8 cellular contexts compared by ENCODE assay signal in genomic region chr16:15072291-15072769, GRCh38. TPM values are rescaled to one million over a fixed set of nuclear protein-coding genes. Genes with fewer than 3 reads are reported as not detected.
A peak's percentile ranks its signal among the peaks of the same experiment; 100 is the strongest.
DNase-seq lines count a peak whose midpoint lies in the region; ATAC-seq, FAIRE-seq and TF ChIP-seq lines count a peak whose summit lies in the region.
"Not testable (repeated sequence)": the region's sequence is repeated elsewhere in the genome, so short reads cannot be mapped to it uniquely, and the experiment has no call there.

No MANE protein-coding gene starts in this region.

- H3K18ac ChIP-seq in IMR-90 (ENCODE audit: low read depth, low read length) = not testable (repeated sequence)

- H2AFZ ChIP-seq in IMR-90 (replicated peaks; ENCODE audit: low read length, poor library complexity); K562 (ENCODE audit: low read depth, low read length): not testable (repeated sequence)

- not testable (repeated sequence) for TF ChIP-seq POLR2A in IMR-90 (IDR thresholded peaks at IDR 0.05; ENCODE audit: low read depth, low read length); K562 (conservative IDR thresholded peaks at IDR 0.05)

- TF ChIP-seq CTCF in Calu3 (IDR thresholded peaks at IDR 0.05; ENCODE audit: unreplicated experiment) (peak; percentile 53), IMR-90 (conservative IDR thresholded peaks at IDR 0.05; ENCODE audit: low read depth, low read length) (peak; percentile 19; the same call in 1 of the 2 replicates), VCaP (conservative IDR thresholded peaks at IDR 0.05) (peak; percentile 44), K562 (IDR thresholded peaks at IDR 0.05 in 2 of 3, conservative IDR thresholded peaks at IDR 0.05 in 1 of 3; ENCODE audit: insufficient read depth in 2 of 3, low read depth in 1 of 3, low read length in 3 of 3) (0 out of 6 replicates have a peak, but pooled peaks of 2 of the 3 experiments have one; percentile 13 to 29), kidney epithelial cell (IDR thresholded peaks at IDR 0.05; ENCODE audit: insufficient read depth, low read length, poor library complexity, severe bottlenecking) (peak; percentile 25), neutrophil (IDR thresholded peaks at IDR 0.05) (peak; percentile 14)

- H3K27me3 Mint-ChIP-seq in Calu3 (ENCODE audit: unreplicated experiment) = not testable (repeated sequence)

- TF ChIP-seq RAD21 in IMR-90 (IDR thresholded peaks at IDR 0.05; ENCODE audit: low read length); K562 (CRISPR knock-in tag; conservative IDR thresholded peaks at IDR 0.05 in 1 of 2, IDR thresholded peaks at IDR 0.05 in 1 of 2): not testable (repeated sequence)

- not testable (repeated sequence) for H3K9ac ChIP-seq in IMR-90 (ENCODE audit: low read depth, low read length); K562 (ENCODE audit: insufficient read depth in 1 of 2, low read depth in 2 of 2, low read length in 2 of 2)

- H3K79me1 ChIP-seq in IMR-90 (ENCODE audit: low read depth in 1 of 2, low read length in 2 of 2) = not testable (repeated sequence)

- H3K14ac ChIP-seq in IMR-90 (replicated peaks; ENCODE audit: low read depth, low read length) = not testable (repeated sequence)

- peaks cover 54% of the 10 kb centered on the region for H3K36me3 Mint-ChIP-seq in Calu3 (ENCODE audit: insufficient read depth, unreplicated experiment)

- not testable (repeated sequence) for H3K4me3 ChIP-seq in IMR-90 (ENCODE audit: insufficient read depth, low read depth, low read length); K562; kidney epithelial cell (ENCODE audit: low read depth, low read length); neutrophil (ENCODE audit: low read depth in 1 of 2, low read length in 1 of 2); aorta (ENCODE audit: low read length in 2 of 2)

- H3K36me3 ChIP-seq in IMR-90 (ENCODE audit: control insufficient read depth, insufficient read depth, low read length) (peaks cover 34% of the 10 kb centered on the region), K562 (ENCODE audit: control insufficient read depth, insufficient read depth, low read length) (peaks cover 73% of the 10 kb centered on the region), neutrophil (peaks cover 61% of the 10 kb centered on the region)
- H3K36me3 ChIP-seq in kidney epithelial cell (ENCODE audit: control insufficient read depth, insufficient read depth, low read length); aorta (ENCODE audit: control insufficient read depth in 1 of 2, insufficient read depth in 2 of 2, low read length in 1 of 2): not testable (repeated sequence)

- not testable (repeated sequence) for BruUV-seq in Calu3 (replicated peaks; lab: Mats Ljungman, UMichigan); IMR-90 (replicated peaks; lab: Mats Ljungman, UMichigan); K562 (replicated peaks; lab: Mats Ljungman, UMichigan)

- not testable (repeated sequence) for H3K56ac ChIP-seq in IMR-90 (ENCODE audit: extremely low read depth, insufficient read depth, low read length)

- intact Hi-C loops in Calu3 (cut with micrococcal nuclease; ENCODE audit: unreplicated experiment); IMR-90 (cut with micrococcal nuclease); K562 (cut with micrococcal nuclease); aorta (cut with DNase I): not testable (repeated sequence)

- H4K8ac ChIP-seq in IMR-90 (ENCODE audit: low read depth in 2 of 2, low read length in 2 of 2) = not testable (repeated sequence)

- not testable (repeated sequence) for H3K27ac ChIP-seq in IMR-90 (ENCODE audit: insufficient read depth, low read length); VCaP; K562 (ENCODE audit: extremely low read depth, low read depth, low read length); neutrophil; aorta (ENCODE audit: low read depth in 1 of 2, low read length in 2 of 2)

- not testable (repeated sequence) for H3K27me3 ChIP-seq in IMR-90 (ENCODE audit: control insufficient read depth, insufficient read depth, low read length); K562 (ENCODE audit: control insufficient read depth in 2 of 2, insufficient read depth in 2 of 2, low read length in 2 of 2); kidney epithelial cell (ENCODE audit: control insufficient read depth, insufficient read depth, low read length); neutrophil; aorta (ENCODE audit: control insufficient read depth in 1 of 2, insufficient read depth in 2 of 2, low read length in 1 of 2)

- no CpG with 5 or more reads among the region's 10 CpGs for WGBS in IMR-90 (ENCODE audit: extremely low coverage in 2 of 2, insufficient read length in 1 of 2), 2 experiments
- 33% methylated on average over 4 of the region's 10 CpGs for WGBS in K562 (ENCODE audit: insufficient coverage, low coverage, missing lambda C conversion rate)
- WGBS in aorta, 2 donors = 37 to 43% methylated on average over 7 to 9 of the region's 10 CpGs

- FAIRE-seq in K562 (lab: Jason Lieb, UNC) = not testable (repeated sequence)

- H2AK9ac ChIP-seq in IMR-90 (replicated peaks; ENCODE audit: low read depth, low read length, poor library complexity) = not testable (repeated sequence)

- not testable (repeated sequence) for H4K5ac ChIP-seq in IMR-90 (ENCODE audit: low read depth, low read length)

- not testable (repeated sequence) for H2BK5ac ChIP-seq in IMR-90 (ENCODE audit: low read depth, low read length, poor library complexity, severe bottlenecking)

- H2AK5ac ChIP-seq in IMR-90 (ENCODE audit: low read depth, low read length) = not testable (repeated sequence)

- not testable (repeated sequence) for H3K4me3 Mint-ChIP-seq in Calu3 (ENCODE audit: low read depth, unreplicated experiment)

- ATAC-seq in IMR-90 (ENCODE audit: low read depth) (peak; percentile 93), K562 (peak; percentile 90), esophagus mucosa (peak; percentile 74), aorta (ENCODE audit: low FRiP score) (peak; percentile 80)

- H3K4ac ChIP-seq in IMR-90 (ENCODE audit: low read depth, low read length) = not testable (repeated sequence)

- not testable (repeated sequence) for H4K91ac ChIP-seq in IMR-90 (ENCODE audit: insufficient read depth, low read depth, low read length)

- in situ Hi-C loops in IMR-90 (cut with MboI; ENCODE audit: low sequenced_read_pairs) = not testable (repeated sequence)
- in situ Hi-C loops in K562 (cut with MboI) = loop anchor here (25.0 kb wide), 1 partner anchor 185 kb away; no protein-coding TSS in a partner anchor

- TF ChIP-seq EP300 in K562 (IDR thresholded peaks at IDR 0.05; ENCODE audit: low read length) = not testable (repeated sequence)

- H3K79me2 ChIP-seq in K562 (ENCODE audit: control insufficient read depth, insufficient read depth, low read length) = not testable (repeated sequence)

- not testable (repeated sequence) for H3K4me1 ChIP-seq in IMR-90 (ENCODE audit: control insufficient read depth, insufficient read depth, low read length); K562 (replicated peaks in 1 of 2; ENCODE audit: control insufficient read depth in 2 of 2, insufficient read depth in 2 of 2, low read length in 2 of 2); neutrophil (ENCODE audit: control insufficient read depth in 1 of 2, insufficient read depth in 1 of 2, low read depth in 1 of 2, low read length in 1 of 2); aorta (ENCODE audit: control insufficient read depth in 1 of 2, insufficient read depth in 2 of 2, low read length in 2 of 2)

- POLR2A ChIA-PET in IMR-90 (lab: Charles Lee; ENCODE audit: unreplicated experiment); K562 (lab: Yijun Ruan, JAX): not testable (repeated sequence)

- CTCF ChIA-PET in Calu3 (lab: Charles Lee) (interaction anchor here (0.7 to 1.3 kb wide), 4 partner anchors 16 to 62 kb away, joined by 3 to 9 read pairs (median 6); partner anchors contain the start of gene RRN3), K562 (lab: Yijun Ruan, JAX; ENCODE audit: low intra/inter-chr PET ratio) (interaction anchor here (0.7 kb wide), 1 partner anchor 986 kb away, joined by 4 read pairs; no protein-coding TSS in a partner anchor)
- CTCF ChIA-PET in IMR-90 (lab: Yijun Ruan, JAX) = not testable (repeated sequence)

- not testable (repeated sequence) for H3K9me3 ChIP-seq in IMR-90 (ENCODE audit: control insufficient read depth, insufficient read depth, low read length); K562 (replicated peaks; ENCODE audit: control insufficient read depth, insufficient read depth, low read depth, low read length); neutrophil; aorta (ENCODE audit: control insufficient read depth, low read length)

- H3K27ac Mint-ChIP-seq in Calu3 (ENCODE audit: unreplicated experiment) = not testable (repeated sequence)

- H3K23ac ChIP-seq in IMR-90 (ENCODE audit: low read depth, low read length) = not testable (repeated sequence)

- not testable (repeated sequence) for H3K4me1 Mint-ChIP-seq in Calu3 (ENCODE audit: low read depth, unreplicated experiment)

- H2BK15ac ChIP-seq in IMR-90 (ENCODE audit: low read depth, low read length) = not testable (repeated sequence)

- not testable (repeated sequence) for H3K9me3 Mint-ChIP-seq in Calu3 (ENCODE audit: low read depth, unreplicated experiment)

- H2BK20ac ChIP-seq in IMR-90 (ENCODE audit: low read depth, low read length) = not testable (repeated sequence)

- not testable (repeated sequence) for H3K4me2 ChIP-seq in IMR-90 (ENCODE audit: low read depth, low read length); K562 (ENCODE audit: insufficient read depth, low read length)

- DNase-seq in Calu3; IMR-90; kidney epithelial cell (ENCODE audit: low read depth); aorta: not testable (repeated sequence)
- peak in 1 of 4 experiments; percentile 1 for DNase-seq in K562 (ENCODE audit: extremely low read depth in 1 of 4, low spot score in 3 of 4)

- dilution Hi-C loops in IMR-90 (cut with HindIII; ENCODE audit: low sequenced_read_pairs, unreplicated experiment) = not testable (repeated sequence)

- H3K9me1 ChIP-seq in IMR-90 (ENCODE audit: insufficient read depth, low read length); K562 (ENCODE audit: control insufficient read depth, insufficient read depth, low read length): not testable (repeated sequence)

- not testable (repeated sequence) for H4K20me1 ChIP-seq in IMR-90 (ENCODE audit: insufficient read depth, low read length); K562 (replicated peaks; ENCODE audit: control insufficient read depth, insufficient read depth, low read length)

- H2BK120ac ChIP-seq in IMR-90 (ENCODE audit: low read depth, low read length) = not testable (repeated sequence)

RNA-seq across cellular contexts. Expression of gene NTAN1, which starts 16.5 kb away (rescaled TPM):
- 22.7 and 25.0 TPM in 2 replicates for total RNA-seq in Calu3 (2022)
- total RNA-seq in IMR-90 (2012; rRNA removed) = 54.4 and 66.3 TPM in 2 replicates
- polyA plus RNA-seq in IMR-90 (2012; rRNA removed) = 50.5 and 50.6 TPM in 2 replicates
- 30.1 and 38.4 TPM in 2 replicates for polyA plus RNA-seq in IMR-90 (2012; cell fraction: cytosol; rRNA removed)
- 14.5 and 32.8 TPM in 2 replicates for polyA plus RNA-seq in IMR-90 (2012; cell fraction: nucleus; rRNA removed; ENCODE audit: low replicate concordance)
- 34.7 and 43.2 TPM in 2 replicates for total RNA-seq in K562 (2011; cell fraction: chromatin; rRNA removed; ENCODE audit: low replicate concordance)
- 16.4 and 21.5 TPM in 2 replicates for total RNA-seq in K562 (2011; cell fraction: nucleolus; rRNA removed)
- total RNA-seq in K562 (2011; cell fraction: nucleoplasm; rRNA removed) = 25.4 and 30.0 TPM in 2 replicates
- total RNA-seq in K562 (2014; rRNA removed) = 13.2 and 22.6 TPM in 2 replicates
- 19.4 and 21.3 TPM in 2 replicates for total RNA-seq in K562 (2014; rRNA removed; fragmentation: Illumina TruSeq; extraction: Trizol)
- total RNA-seq in K562 (2015; rRNA removed; fragmentation: Illumina TruSeq; extraction: Trizol) = 16.9 and 19.0 TPM in 2 replicates
- 12.5 and 15.7 TPM in 2 replicates for total RNA-seq in K562 (2021)
- polyA plus RNA-seq in K562 (2011; rRNA removed) = 39.9 and 47.8 TPM in 2 replicates
- 19.1 and 23.8 TPM in 2 replicates for polyA plus RNA-seq in K562 (2011; cell fraction: cytosol; rRNA removed)
- polyA plus RNA-seq in K562 (2011; cell fraction: nucleus; rRNA removed) = 21.3 and 23.3 TPM in 2 replicates
- polyA plus RNA-seq in K562 (2012) = 15.9 and 16.8 TPM in 2 replicates
- polyA plus RNA-seq in K562 (2014; fragmentation: Illumina TruSeq; extraction: Trizol) = 19.7 and 28.8 TPM in 2 replicates
- polyA plus RNA-seq in K562 (2014; fragmentation: Nextera tagmentation; extraction: Ambion mirVana) = 1 to 10 TPM; 4.6 to 5.3 TPM
- polyA plus RNA-seq in K562 (2014; rRNA removed) = 19.3 and 33.3 TPM in 2 replicates
- polyA minus RNA-seq in K562 (2011; rRNA and poly(A)+ RNA removed) = 29.8 and 31.5 TPM in 2 replicates
- 16.8 and 18.6 TPM in 2 replicates for polyA minus RNA-seq in K562 (2011; cell fraction: cytosol; rRNA and poly(A)+ RNA removed)
- 6.7 and 8.5 TPM in 2 replicates for polyA minus RNA-seq in K562 (2011; cell fraction: nucleus; rRNA and poly(A)+ RNA removed)
- 23.9 TPM for total RNA-seq in esophagus mucosa
- 39.9 and 74.9 TPM in 2 replicates for total RNA-seq in kidney epithelial cell
- total RNA-seq in aorta = 10 to 100 TPM; 36.0 to 49.5 TPM
- 10 to 100 TPM; 64.3 to 99.8 TPM for polyA plus RNA-seq in aorta

RNA-seq across cellular contexts. Expression of gene RRN3, which starts 21.7 kb away (rescaled TPM):
- 45.3 and 48.9 TPM in 2 replicates for total RNA-seq in Calu3 (2022)
- total RNA-seq in IMR-90 (2012; rRNA removed) = 47.7 and 58.3 TPM in 2 replicates
- 17.6 and 22.1 TPM in 2 replicates for polyA plus RNA-seq in IMR-90 (2012; rRNA removed)
- polyA plus RNA-seq in IMR-90 (2012; cell fraction: cytosol; rRNA removed) = 4.0 and 7.1 TPM in 2 replicates
- 4.7 and 25.4 TPM in 2 replicates for polyA plus RNA-seq in IMR-90 (2012; cell fraction: nucleus; rRNA removed; ENCODE audit: low replicate concordance)
- total RNA-seq in K562 (2011; cell fraction: chromatin; rRNA removed; ENCODE audit: low replicate concordance) = 31.3 and 50.9 TPM in 2 replicates
- 11.5 and 14.5 TPM in 2 replicates for total RNA-seq in K562 (2011; cell fraction: nucleolus; rRNA removed)
- total RNA-seq in K562 (2011; cell fraction: nucleoplasm; rRNA removed) = 17.4 and 19.7 TPM in 2 replicates
- total RNA-seq in K562 (2014; rRNA removed) = 22.2 and 23.9 TPM in 2 replicates
- total RNA-seq in K562 (2014; rRNA removed; fragmentation: Illumina TruSeq; extraction: Trizol) = 37.3 and 40.5 TPM in 2 replicates
- total RNA-seq in K562 (2015; rRNA removed; fragmentation: Illumina TruSeq; extraction: Trizol) = 33.9 and 35.7 TPM in 2 replicates
- 27.8 and 28.0 TPM in 2 replicates for total RNA-seq in K562 (2021)
- polyA plus RNA-seq in K562 (2011; rRNA removed) = 27.4 and 49.5 TPM in 2 replicates
- 12.5 and 15.7 TPM in 2 replicates for polyA plus RNA-seq in K562 (2011; cell fraction: cytosol; rRNA removed)
- 21.6 and 22.9 TPM in 2 replicates for polyA plus RNA-seq in K562 (2011; cell fraction: nucleus; rRNA removed)
- polyA plus RNA-seq in K562 (2012) = 11.6 and 18.3 TPM in 2 replicates
- polyA plus RNA-seq in K562 (2014; fragmentation: Illumina TruSeq; extraction: Trizol) = 26.4 and 26.7 TPM in 2 replicates
- polyA plus RNA-seq in K562 (2014; fragmentation: Nextera tagmentation; extraction: Ambion mirVana) = 10 to 100 TPM; 22.6 to 38.5 TPM
- polyA plus RNA-seq in K562 (2014; rRNA removed) = 28.4 and 28.6 TPM in 2 replicates
- polyA minus RNA-seq in K562 (2011; rRNA and poly(A)+ RNA removed) = 41.8 and 65.6 TPM in 2 replicates
- polyA minus RNA-seq in K562 (2011; cell fraction: cytosol; rRNA and poly(A)+ RNA removed) = 15.0 and 26.1 TPM in 2 replicates
- 11.0 and 14.8 TPM in 2 replicates for polyA minus RNA-seq in K562 (2011; cell fraction: nucleus; rRNA and poly(A)+ RNA removed)
- total RNA-seq in esophagus mucosa = 16.5 TPM
- total RNA-seq in kidney epithelial cell = 34.8 and 40.3 TPM in 2 replicates
- total RNA-seq in aorta = 10 to 100 TPM; 19.1 to 22.9 TPM
- polyA plus RNA-seq in aorta = 10 to 100 TPM in 1 of 2 donors, 1 to 10 TPM in 1; 9.4 to 11.7 TPM
